Comparison of ENCODE assay signal across 1 cellular context in genomic region chr7:438916-439315, GRCh38.
TF ChIP-seq lines count a peak whose summit lies in the region.

No MANE protein-coding gene starts in this region.

TF ChIP-seq in K562, 482 proteins besides CTCF, POLR2A, EP300 and RAD21 (continued from another document):
- TF ChIP-seq ARID4B (CRISPR knock-in tag; IDR thresholded peaks at IDR 0.05): no peak
- TF ChIP-seq NR2C1 (IDR thresholded peaks at IDR 0.05): no peak; the same call in 1 of the 2 replicates
- TF ChIP-seq NR2C1 (tag; IDR thresholded peaks at IDR 0.05): 0 out of 2 replicates have a peak, but pooled peaks have one; percentile 1
- TF ChIP-seq FOXK2 (conservative IDR thresholded peaks at IDR 0.05 in 1 of 2, IDR thresholded peaks at IDR 0.05 in 1 of 2; ENCODE audit: low read depth in 2 of 2): no peak
